10 cellular contexts compared by ENCODE assay signal in the genomic region with DNA sequence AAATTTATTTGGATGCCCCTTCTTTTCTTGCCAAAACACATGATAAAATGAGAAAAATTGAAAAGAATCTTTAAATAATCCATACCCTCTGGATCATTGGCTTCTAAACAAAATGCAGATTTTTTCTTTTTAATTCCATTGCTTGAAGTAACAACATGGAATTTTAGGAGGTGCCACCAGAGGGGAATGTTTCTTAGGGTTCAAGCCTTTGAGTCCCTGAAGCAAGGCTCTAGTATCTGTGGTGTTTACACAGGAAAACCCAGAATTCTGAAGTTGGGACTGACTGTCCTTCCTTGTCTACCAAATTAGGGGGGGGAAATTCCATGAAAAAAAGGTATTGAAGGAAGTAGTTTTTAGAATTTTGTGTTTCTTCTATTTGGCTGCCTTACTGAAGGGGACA.
DNase-seq lines count a peak whose midpoint lies in the region; ATAC-seq and TF ChIP-seq lines count a peak whose summit lies in the region.
"Had no signal": no experiment of that assay in that cellular context is flagged by ENCODE, and none has a peak within 500 bp of the region (broad histone marks: within the 10 kb centered on the region; RNA-seq: fewer than 3 reads in every experiment).

No MANE protein-coding gene starts in this region.

- intact Hi-C loops in heart left ventricle (cut with DNase I) (loop anchor here in 6 of 10 donors (5.0 kb wide), 2 partner anchors 186 to 196 kb away; a partner anchor contains a TSS), lower lobe of right lung (cut with DNase I) (no loop called here)

- H3K9me3 ChIP-seq in right atrium auricular region (no peaks in the 10 kb centered on the region), heart left ventricle (no peaks in the 10 kb centered on the region), lower lobe of right lung (no peaks in the 10 kb centered on the region)

- H3K27me3 ChIP-seq in right atrium auricular region (no peaks in the 10 kb centered on the region), heart left ventricle (no peaks in the 10 kb centered on the region), lower lobe of right lung (ENCODE audit: low read depth) (no peaks in the 10 kb centered on the region)

- TF ChIP-seq CTCF in right atrium auricular region (IDR thresholded peaks at IDR 0.05) (peak in 1 of 2 donors; percentile 21), heart left ventricle (IDR thresholded peaks at IDR 0.05) (peak in 1 of 12 donors; percentile 13), lower lobe of right lung (IDR thresholded peaks at IDR 0.05) (peak; percentile 10)

- H3K4me3 ChIP-seq in right atrium auricular region, result no peak overlapping the region
- no peak overlapping the region for H3K4me3 ChIP-seq in heart left ventricle
- no peak overlapping the region for H3K4me3 ChIP-seq in lower lobe of right lung

- no peak for DNase-seq in right atrium auricular region (ENCODE audit: low spot score)
- DNase-seq in heart left ventricle, result no peak
- DNase-seq in amniotic epithelial cell (ENCODE audit: low read depth), result peak; percentile 29
- no peak for DNase-seq in lower lobe of right lung
- DNase-seq in NOMO-1 treated with dmso at 0.1 percent for 144 hours (lab: John Stamatoyannopoulos, UW; ENCODE audit: unreplicated experiment), result no peak
- DNase-seq: NCI-H748 treated with DMSO at 0.1 percent for 48 hours had no signal

- TF ChIP-seq POLR2A in heart left ventricle (IDR thresholded peaks at IDR 0.05), result no peak
- TF ChIP-seq POLR2A in GM18505 (IDR thresholded peaks at IDR 0.05; ENCODE audit: borderline replicate concordance, extremely low read depth, insufficient read depth, insufficient read length), result no peak

- H3K36me3 ChIP-seq in right atrium auricular region, result no peaks in the 10 kb centered on the region
- H3K36me3 ChIP-seq in heart left ventricle, result no peaks in the 10 kb centered on the region
- H3K36me3 ChIP-seq in lower lobe of right lung, result no peaks in the 10 kb centered on the region

- H3K27ac ChIP-seq in right atrium auricular region (peak overlapping the region; percentile 68 to 73), heart left ventricle (peak overlapping the region in 5 of 12 donors; percentile 13 to 71 (median 52)), lower lobe of right lung (no peak overlapping the region)
- H3K27ac ChIP-seq: epithelial cell of prostate had no signal

- no peak for ATAC-seq in heart left ventricle
- ATAC-seq in lower lobe of right lung, result no peak
- ATAC-seq in HG02678 (IDR thresholded peaks at IDR 0.05; ENCODE audit: unreplicated experiment), result no peak
- ATAC-seq in HG03097 (IDR thresholded peaks at IDR 0.05; ENCODE audit: low FRiP score, unreplicated experiment), result no peak
- ATAC-seq in GM18505 (IDR thresholded peaks at IDR 0.05; ENCODE audit: unreplicated experiment), result no peak

- H3K4me1 ChIP-seq in right atrium auricular region (peaks cover 0 to 31% of the 10 kb centered on the region in 2 donors), heart left ventricle (peaks cover 0 to 48% (median 31%) of the 10 kb centered on the region in 12 donors), lower lobe of right lung (peaks cover 10% of the 10 kb centered on the region)
